In genomic region chr6:148461247-148461646, GRCh38 we compare ENCODE assay signal across 25 cellular contexts.
"Had no signal": no experiment of that assay in that cellular context is flagged by ENCODE, and none has a peak within 500 bp of the region (broad histone marks: within the 10 kb centered on the region; RNA-seq: fewer than 3 reads in every experiment).

No MANE protein-coding gene starts in this region.

- H3K36me3 ChIP-seq: adrenal gland, ascending aorta, cardiac muscle cell, esophagus muscularis mucosa, ovary, stomach, tibial artery had no signal

- H3K27ac ChIP-seq: cardiac muscle cell, ovary, stomach, tibial artery had no signal

- H3K27ac Mint-ChIP-seq: activated naive CD4-positive, alpha-beta T cell treated with anti-CD3 and anti-CD28 coated beads for 36 hours; activated naive CD8-positive, alpha-beta T cell treated with anti-CD3 and anti-CD28 coated beads for 36 hours; brain; nephron progenitor cell; progenitor cell of endocrine pancreas; stimulated activated naive B cell treated with anti-CD40 and anti-IgM and Interleukin-4, amounts not matched to agents 10 μg/mL and 1 μg/mL and 100 μg/mL, for 72 hours; T-helper 2 cell treated with Interferon-gamma antibody and Interleukin-4, amounts not matched to agents 5 μg/mL and 100 μg/mL, for 36 hours had no signal

- H3K36me3 Mint-ChIP-seq: activated naive CD8-positive, alpha-beta T cell treated with anti-CD3 and anti-CD28 coated beads for 36 hours; stimulated activated naive B cell treated with anti-CD40 and anti-IgM and Interleukin-4, amounts not matched to agents 10 μg/mL and 1 μg/mL and 100 μg/mL, for 72 hours had no signal

- H3K9me3 Mint-ChIP-seq: activated naive CD4-positive, alpha-beta T cell treated with anti-CD3 and anti-CD28 coated beads for 36 hours; activated naive CD8-positive, alpha-beta T cell treated with anti-CD3 and anti-CD28 coated beads for 36 hours; brain; nephron progenitor cell; stimulated activated naive B cell treated with anti-CD40 and anti-IgM and Interleukin-4, amounts not matched to agents 10 μg/mL and 1 μg/mL and 100 μg/mL, for 72 hours; T-helper 2 cell treated with Interferon-gamma antibody and Interleukin-4, amounts not matched to agents 5 μg/mL and 100 μg/mL, for 36 hours had no signal

- H3K9me3 ChIP-seq: adrenal gland, ascending aorta, esophagus muscularis mucosa, lower lobe of right lung, ovary, stomach, tibial artery had no signal

- H3K27me3 ChIP-seq: adrenal gland, ascending aorta, cardiac muscle cell, esophagus muscularis mucosa, ovary, stomach, tibial artery had no signal

- DNase-seq: activated CD4-positive, alpha-beta T cell treated with anti-CD3 and anti-CD28 coated beads for 4 hours; activated CD4-positive, alpha-beta T cell treated with anti-CD3 and anti-CD28 coated beads, Interleukin-2, amount 50 U/mL, for 4 hours; activated CD8-positive, alpha-beta memory T cell treated with anti-CD3 and anti-CD28 coated beads for 24 hours; activated effector memory CD4-positive, alpha-beta T cell treated with anti-CD3 and anti-CD28 coated beads, Interleukin-2, amount 50 U/mL, for 16 hours; activated naive CD4-positive, alpha-beta T cell treated with anti-CD3 and anti-CD28 coated beads for 36 hours; activated naive CD8-positive, alpha-beta T cell treated with anti-CD3 and anti-CD28 coated beads for 36 hours; adrenal gland; cortex of kidney; foreskin melanocyte; lower lobe of right lung; mesendoderm; nephron progenitor cell; ovary; stimulated activated CD4-positive, alpha-beta T cell treated with anti-CD3 and anti-CD28 coated beads, Interleukin-15, amount 100 ng/mL, for 24 hours; stimulated activated CD4-positive, alpha-beta T cell treated with anti-CD3 and anti-CD28 coated beads, Interleukin-2, amount 100 ng/mL, for 24 hours; stimulated activated naive B cell treated with anti-CD40 and anti-IgM and Interleukin-4, amounts not matched to agents 10 μg/mL and 1 μg/mL and 100 μg/mL, for 72 hours; stomach; T-helper 1 cell; tibial artery had no signal

- H3K27me3 Mint-ChIP-seq: brain, progenitor cell of endocrine pancreas had no signal

- H3K4me3 ChIP-seq: adrenal gland, ascending aorta, cardiac muscle cell, esophagus muscularis mucosa, lower lobe of right lung, ovary, stomach, tibial artery had no signal

- H3K4me3 Mint-ChIP-seq: activated naive CD4-positive, alpha-beta T cell treated with anti-CD3 and anti-CD28 coated beads for 36 hours; activated naive CD8-positive, alpha-beta T cell treated with anti-CD3 and anti-CD28 coated beads for 36 hours; brain; nephron progenitor cell; stimulated activated naive B cell treated with anti-CD40 and anti-IgM and Interleukin-4, amounts not matched to agents 10 μg/mL and 1 μg/mL and 100 μg/mL, for 72 hours; T-helper 2 cell treated with Interferon-gamma antibody and Interleukin-4, amounts not matched to agents 5 μg/mL and 100 μg/mL, for 36 hours had no signal

- ATAC-seq: lower lobe of right lung; stimulated activated naive B cell treated with anti-CD40 and anti-IgM and Interleukin-4, amounts not matched to agents 10 μg/mL and 1 μg/mL and 100 μg/mL, for 72 hours had no signal
